9 cellular contexts compared by ENCODE assay signal in genomic region chr19:46081928-46082727, GRCh38. TPM values are rescaled to one million over a fixed set of nuclear protein-coding genes. Genes with fewer than 3 reads are reported as not detected.
DNase-seq lines count a peak whose midpoint lies in the region; ATAC-seq, FAIRE-seq and TF ChIP-seq lines count a peak whose summit lies in the region.
"Had no signal": no experiment of that assay in that cellular context is flagged by ENCODE, and none has a peak within 500 bp of the region (broad histone marks: within the 10 kb centered on the region; RNA-seq: fewer than 3 reads in every experiment).

No MANE protein-coding gene starts in this region.

- no peak overlapping the region for H3K9ac ChIP-seq in HepG2 (ENCODE audit: insufficient read depth, low read depth, low read length)

- no peak overlapping the region for H3K4me2 ChIP-seq in HepG2 (ENCODE audit: low read depth, low read length)

- no peak overlapping the region for H3K27ac ChIP-seq in HepG2 (ENCODE audit: extremely low read length, insufficient read depth, low read length)

- intact Hi-C loops in Caco-2 (cut with micrococcal nuclease; ENCODE audit: unreplicated experiment) (loop anchor here (1.0 kb wide), 2 partner anchors 107 to 183 kb away; no protein-coding TSS in a partner anchor), MCF 10A (cut with micrococcal nuclease) (loop anchor here (1.0 to 2.0 kb wide), 4 partner anchors 99 to 183 kb away; no protein-coding TSS in a partner anchor), HepG2 (cut with micrococcal nuclease; ENCODE audit: unreplicated experiment) (loop anchor here (1.0 kb wide), 2 partner anchors 107 to 183 kb away; no protein-coding TSS in a partner anchor)

- H3K4me3 ChIP-seq in Caco-2 (ENCODE audit: low read depth, low read length) (no peak overlapping the region), HepG2 (replicated peaks in 1 of 3; ENCODE audit: insufficient read depth in 1 of 3, low read depth in 2 of 3, low read length in 3 of 3) (no peak overlapping the region)

- BruUV-seq in Caco-2 (replicated peaks; lab: Mats Ljungman, UMichigan) (no TSS peak), MCF 10A (replicated peaks; lab: Mats Ljungman, UMichigan) (no TSS peak), HepG2 (replicated peaks; lab: Mats Ljungman, UMichigan) (no TSS peak)

- WGBS in HepG2 (ENCODE audit: low lambda C conversion rate): 38% methylated on average over 4 of the region's 4 CpGs

- H3K27me3 Mint-ChIP-seq in Caco-2 (ENCODE audit: insufficient read depth, unreplicated experiment): no peaks in the 10 kb centered on the region
- no peaks in the 10 kb centered on the region for H3K27me3 Mint-ChIP-seq in MCF 10A (ENCODE audit: insufficient read depth, unreplicated experiment)

- in situ Hi-C loops in HepG2 (cut with HindIII; ENCODE audit: extremely low pct_ligation_motif_present, low pct_unique_long_range_greater_than_20kb): loop anchor here (5.0 kb wide), 2 partner anchors 110 to 185 kb away; no protein-coding TSS in a partner anchor

- H3K9me3 ChIP-seq in Caco-2: peaks cover 14% of the 10 kb centered on the region; the same call in 1 of the 2 replicates
- H3K9me3 ChIP-seq in HepG2 (ENCODE audit: low read length): peaks cover 10% of the 10 kb centered on the region; the same call in 1 of the 2 replicates

- H2AFZ ChIP-seq in HepG2 (ENCODE audit: low read length): no peak overlapping the region

- H3K4me1 Mint-ChIP-seq in Caco-2 (ENCODE audit: low read depth, unreplicated experiment) (peaks cover 6% of the 10 kb centered on the region), MCF 10A (ENCODE audit: insufficient read depth, unreplicated experiment) (peaks cover 28% of the 10 kb centered on the region)

- no peaks in the 10 kb centered on the region for H3K36me3 Mint-ChIP-seq in Caco-2 (ENCODE audit: insufficient read depth, unreplicated experiment)
- peaks cover 6% of the 10 kb centered on the region for H3K36me3 Mint-ChIP-seq in MCF 10A (ENCODE audit: insufficient read depth, unreplicated experiment)

- TF ChIP-seq EP300 in HepG2 (IDR thresholded peaks at IDR 0.05; ENCODE audit: low read depth in 2 of 2, low read length in 2 of 2) (no peak), HepG2 (CRISPR knock-in tag; IDR thresholded peaks at IDR 0.05; ENCODE audit: borderline replicate concordance) (no peak)

- no peaks in the 10 kb centered on the region for H3K27me3 ChIP-seq in Caco-2 (replicated peaks; ENCODE audit: control insufficient read depth, insufficient read depth, low read length)
- H3K27me3 ChIP-seq in HepG2 (ENCODE audit: control insufficient read depth in 1 of 2, insufficient read depth in 2 of 2, low read length in 2 of 2): no peaks in the 10 kb centered on the region; a peak in 1 of 5 replicates

- POLR2A ChIA-PET in Caco-2 (lab: Charles Lee) (no interaction called here), MCF 10A (lab: Yijun Ruan, JAX) (interaction anchor here (0.6 to 3.0 kb wide), 16 partner anchors 12 to 390 kb away, joined by 3 to 28 read pairs (median 4); partner anchors contain the start of gene SNRPD2), HepG2 (lab: Yijun Ruan, JAX) (no interaction called here)

- FAIRE-seq in H54 (lab: Jason Lieb, UNC): peak; percentile 58
- FAIRE-seq in HepG2 (lab: Jason Lieb, UNC): peak; percentile 87

- CTCF ChIA-PET in Caco-2 (lab: Charles Lee) (interaction anchor here (0.6 to 1.6 kb wide), 6 partner anchors 53 to 183 kb away, joined by 3 to 12 read pairs (median 4); partner anchors contain the start of gene IGFL2), MCF 10A (lab: Yijun Ruan, JAX) (interaction anchor here (0.6 to 7.2 kb wide), 31 partner anchors 11 to 432 kb away, joined by 3 to 265 read pairs (median 6); partner anchors contain the start of genes IGFL2 and IGFL3), HepG2 (lab: Yijun Ruan, JAX; ENCODE audit: low intra/inter-chr PET ratio, low total read pairs) (interaction anchor here (0.9 to 2.6 kb wide), 5 partner anchors 72 to 183 kb away, joined by 3 to 27 read pairs (median 4); no protein-coding TSS in a partner anchor)

- H3K9me3 Mint-ChIP-seq in Caco-2 (ENCODE audit: unreplicated experiment) (peaks cover 36% of the 10 kb centered on the region), MCF 10A (ENCODE audit: unreplicated experiment) (no peaks in the 10 kb centered on the region)

- H3K79me2 ChIP-seq in HepG2 (ENCODE audit: insufficient read depth, low read length): no peaks in the 10 kb centered on the region

- H3K4me3 Mint-ChIP-seq in Caco-2 (ENCODE audit: unreplicated experiment) (no peak overlapping the region), MCF 10A (ENCODE audit: unreplicated experiment) (no peak overlapping the region)
- H3K4me3 Mint-ChIP-seq: T-helper 1 cell treated with Interleukin-12 subunit alpha and Interleukin-12 subunit beta and Interleukin-4 antibody, amounts not matched to agents 30 μg/mL and 1 μg/mL, for 36 hours had no signal

- H3K36me3 ChIP-seq in Caco-2 (ENCODE audit: control insufficient read depth, insufficient read depth, low read length) (no peaks in the 10 kb centered on the region), HepG2 (replicated peaks in 1 of 2; ENCODE audit: control insufficient read depth in 1 of 2, insufficient read depth in 2 of 2, low read length in 2 of 2) (no peaks in the 10 kb centered on the region)

- peaks cover 5% of the 10 kb centered on the region; the same call in 1 of the 2 replicates for H3K4me1 ChIP-seq in Caco-2
- no peaks in the 10 kb centered on the region for H3K4me1 ChIP-seq in HepG2 (ENCODE audit: insufficient read depth, low read length)

- no peaks in the 10 kb centered on the region for H4K20me1 ChIP-seq in HepG2 (ENCODE audit: insufficient read depth, low read length)

- DNase-seq in Caco-2 (peak in 1 of 2 experiments; percentile 51), H54 (ENCODE audit: insufficient read length, low spot score) (peak; percentile 9), NCI-H69 (lab: John Stamatoyannopoulos, UW) (peak; percentile 59), MCF 10A (ENCODE audit: unreplicated experiment) (peak; percentile 79), HepG2 (ENCODE audit: low spot score) (peak; percentile 41)
- DNase-seq in activated CD4-positive, CD25-positive, alpha-beta regulatory T cell treated with anti-CD3 and anti-CD28 coated beads, Interleukin-2, amount 50 U/mL, for 72 hours: no peak

- TF ChIP-seq RAD21 in HepG2 (CRISPR knock-in tag; IDR thresholded peaks at IDR 0.05): no peak

- H3K27ac Mint-ChIP-seq in Caco-2 (ENCODE audit: unreplicated experiment) (peak overlapping the region; percentile 19), MCF 10A (ENCODE audit: low read depth, unreplicated experiment) (no peak overlapping the region)
- H3K27ac Mint-ChIP-seq: T-helper 1 cell treated with Interleukin-12 subunit alpha and Interleukin-12 subunit beta and Interleukin-4 antibody, amounts not matched to agents 30 μg/mL and 1 μg/mL, for 36 hours had no signal

- TF ChIP-seq CTCF in Caco-2 (IDR thresholded peaks at IDR 0.05; ENCODE audit: insufficient read depth in 1 of 2, low read depth in 1 of 2, low read length in 1 of 2, severe bottlenecking in 1 of 2, unreplicated experiment in 1 of 2) (peak; percentile 56 to 71), MCF 10A (IDR thresholded peaks at IDR 0.05; ENCODE audit: unreplicated experiment) (peak; percentile 77), HepG2 (CRISPR knock-in tag; IDR thresholded peaks at IDR 0.05) (peak; percentile 78)

- ATAC-seq in HepG2 (peak; percentile 48; the same call in 2 of the 3 replicates), GM18519 (IDR thresholded peaks at IDR 0.05; ENCODE audit: low FRiP score, unreplicated experiment) (no peak), HG03095 (IDR thresholded peaks at IDR 0.05; ENCODE audit: unreplicated experiment) (no peak)

- TF ChIP-seq POLR2A in H54 (IDR thresholded peaks at IDR 0.05; ENCODE audit: low read depth, low read length) (no peak), HepG2 (IDR thresholded peaks at IDR 0.05; ENCODE audit: insufficient read depth in 1 of 2, low read depth in 2 of 2, low read length in 2 of 2) (no peak)

RNA-seq across cellular contexts. Expression of gene IGFL4, which starts 41.3 kb away (rescaled TPM):
- total RNA-seq in Caco-2 (2022) (3.9 and 4.4 TPM in 2 replicates), MCF 10A (2022) (0.54 TPM in 1 of 2 replicates, not detected in the other), HepG2 (2016; rRNA removed; fragmentation: Illumina TruSeq; extraction: Trizol) (0.20 and 1.4 TPM in 2 replicates)
- total RNA-seq in HepG2 (2016; cell fraction: cytosol; rRNA removed; fragmentation: Illumina TruSeq; extraction: Trizol; ENCODE audit: low read depth): 0.09 TPM in 1 of 2 replicates, not detected in the other
- total RNA-seq in HepG2 (2016; cell fraction: insoluble cytoplasmic fraction; rRNA removed; fragmentation: Illumina TruSeq; extraction: Trizol): 0.27 and 1.5 TPM in 2 replicates
- total RNA-seq in HepG2 (2016; cell fraction: membrane; rRNA removed; fragmentation: Illumina TruSeq; extraction: Trizol): 0.28 and 0.43 TPM in 2 replicates
- total RNA-seq in HepG2 (2016; cell fraction: nucleus; rRNA removed; fragmentation: Illumina TruSeq; extraction: Trizol): 3.3 and 3.7 TPM in 2 replicates
- 1.1 and 1.2 TPM in 2 replicates for polyA plus RNA-seq in HepG2 (2011; rRNA removed)
- polyA plus RNA-seq in HepG2 (2011; cell fraction: cytosol; rRNA removed): 0.09 and 0.18 TPM in 2 replicates
- polyA plus RNA-seq in HepG2 (2011; cell fraction: nucleus; rRNA removed): 5.3 and 5.9 TPM in 2 replicates
- polyA plus RNA-seq in HepG2 (2012): 0.47 and 0.83 TPM in 2 replicates
- polyA plus RNA-seq in HepG2 (2016; cell fraction: cytosol; fragmentation: Illumina TruSeq; extraction: Trizol; ENCODE audit: low read depth): 0.05 TPM in 1 of 2 replicates, not detected in the other
- 0.14 and 0.24 TPM in 2 replicates for polyA plus RNA-seq in HepG2 (2016; cell fraction: insoluble cytoplasmic fraction; fragmentation: Illumina TruSeq; extraction: Trizol; ENCODE audit: low read depth)
- 0.06 and 0.22 TPM in 2 replicates for polyA plus RNA-seq in HepG2 (2016; cell fraction: membrane; fragmentation: Illumina TruSeq; extraction: Trizol; ENCODE audit: low read depth)
- polyA plus RNA-seq in HepG2 (2016; cell fraction: nucleus; fragmentation: Illumina TruSeq; extraction: Trizol; ENCODE audit: insufficient read depth, low read depth): 7.1 and 7.2 TPM in 2 replicates
- polyA minus RNA-seq in HepG2 (2011; rRNA and poly(A)+ RNA removed; ENCODE audit: low replicate concordance): 0.07 and 0.10 TPM in 2 replicates
- not detected in 2 replicates for polyA minus RNA-seq in HepG2 (2011; cell fraction: cytosol; rRNA and poly(A)+ RNA removed)
- polyA minus RNA-seq in HepG2 (2011; cell fraction: nucleus; rRNA and poly(A)+ RNA removed): 1.7 and 2.2 TPM in 2 replicates

RNA-seq across cellular contexts. Expression of gene IGFL3, which starts 42.4 kb away (rescaled TPM):
- 0.53 TPM in 1 of 2 replicates, not detected in the other for total RNA-seq in Caco-2 (2022)
- total RNA-seq in MCF 10A (2022): not detected in 2 replicates
- total RNA-seq in HepG2 (2016; rRNA removed; fragmentation: Illumina TruSeq; extraction: Trizol): not detected in 2 replicates
- not detected in 2 replicates for total RNA-seq in HepG2 (2016; cell fraction: cytosol; rRNA removed; fragmentation: Illumina TruSeq; extraction: Trizol; ENCODE audit: low read depth)
- not detected in 2 replicates for total RNA-seq in HepG2 (2016; cell fraction: insoluble cytoplasmic fraction; rRNA removed; fragmentation: Illumina TruSeq; extraction: Trizol)
- not detected in 2 replicates for total RNA-seq in HepG2 (2016; cell fraction: membrane; rRNA removed; fragmentation: Illumina TruSeq; extraction: Trizol)
- not detected in 2 replicates for total RNA-seq in HepG2 (2016; cell fraction: nucleus; rRNA removed; fragmentation: Illumina TruSeq; extraction: Trizol)
- polyA plus RNA-seq in HepG2 (2011; rRNA removed): not detected in 2 replicates
- not detected in 2 replicates for polyA plus RNA-seq in HepG2 (2011; cell fraction: cytosol; rRNA removed)
- not detected in 2 replicates for polyA plus RNA-seq in HepG2 (2011; cell fraction: nucleus; rRNA removed)
- not detected in 2 replicates for polyA plus RNA-seq in HepG2 (2012)
- not detected in 2 replicates for polyA plus RNA-seq in HepG2 (2016; cell fraction: cytosol; fragmentation: Illumina TruSeq; extraction: Trizol; ENCODE audit: low read depth)
- not detected in 2 replicates for polyA plus RNA-seq in HepG2 (2016; cell fraction: insoluble cytoplasmic fraction; fragmentation: Illumina TruSeq; extraction: Trizol; ENCODE audit: low read depth)
- polyA plus RNA-seq in HepG2 (2016; cell fraction: membrane; fragmentation: Illumina TruSeq; extraction: Trizol; ENCODE audit: low read depth): not detected in 2 replicates
- polyA plus RNA-seq in HepG2 (2016; cell fraction: nucleus; fragmentation: Illumina TruSeq; extraction: Trizol; ENCODE audit: insufficient read depth, low read depth): not detected in 2 replicates
- not detected in 2 replicates for polyA minus RNA-seq in HepG2 (2011; rRNA and poly(A)+ RNA removed; ENCODE audit: low replicate concordance)
- not detected in 2 replicates for polyA minus RNA-seq in HepG2 (2011; cell fraction: cytosol; rRNA and poly(A)+ RNA removed)
- not detected in 2 replicates for polyA minus RNA-seq in HepG2 (2011; cell fraction: nucleus; rRNA and poly(A)+ RNA removed)

RNA-seq across cellular contexts. Expression of gene PGLYRP1, which starts 59.3 kb away (rescaled TPM):
- total RNA-seq in Caco-2 (2022): not detected in 2 replicates
- total RNA-seq in MCF 10A (2022): not detected in 2 replicates
- not detected in 2 replicates for total RNA-seq in HepG2 (2016; rRNA removed; fragmentation: Illumina TruSeq; extraction: Trizol)
- total RNA-seq in HepG2 (2016; cell fraction: cytosol; rRNA removed; fragmentation: Illumina TruSeq; extraction: Trizol; ENCODE audit: low read depth): not detected in 2 replicates
- not detected in 2 replicates for total RNA-seq in HepG2 (2016; cell fraction: insoluble cytoplasmic fraction; rRNA removed; fragmentation: Illumina TruSeq; extraction: Trizol)
- total RNA-seq in HepG2 (2016; cell fraction: membrane; rRNA removed; fragmentation: Illumina TruSeq; extraction: Trizol): not detected in 2 replicates
- total RNA-seq in HepG2 (2016; cell fraction: nucleus; rRNA removed; fragmentation: Illumina TruSeq; extraction: Trizol): not detected in 2 replicates
- polyA plus RNA-seq in HepG2 (2011; rRNA removed): not detected in 2 replicates
- not detected in 2 replicates for polyA plus RNA-seq in HepG2 (2011; cell fraction: cytosol; rRNA removed)
- polyA plus RNA-seq in HepG2 (2011; cell fraction: nucleus; rRNA removed): not detected in 2 replicates
- not detected in 2 replicates for polyA plus RNA-seq in HepG2 (2012)
- polyA plus RNA-seq in HepG2 (2016; cell fraction: cytosol; fragmentation: Illumina TruSeq; extraction: Trizol; ENCODE audit: low read depth): not detected in 2 replicates
- not detected in 2 replicates for polyA plus RNA-seq in HepG2 (2016; cell fraction: insoluble cytoplasmic fraction; fragmentation: Illumina TruSeq; extraction: Trizol; ENCODE audit: low read depth)
- polyA plus RNA-seq in HepG2 (2016; cell fraction: membrane; fragmentation: Illumina TruSeq; extraction: Trizol; ENCODE audit: low read depth): not detected in 2 replicates
- polyA plus RNA-seq in HepG2 (2016; cell fraction: nucleus; fragmentation: Illumina TruSeq; extraction: Trizol; ENCODE audit: insufficient read depth, low read depth): not detected in 2 replicates
- not detected in 2 replicates for polyA minus RNA-seq in HepG2 (2011; rRNA and poly(A)+ RNA removed; ENCODE audit: low replicate concordance)
- polyA minus RNA-seq in HepG2 (2011; cell fraction: cytosol; rRNA and poly(A)+ RNA removed): not detected in 2 replicates
- polyA minus RNA-seq in HepG2 (2011; cell fraction: nucleus; rRNA and poly(A)+ RNA removed): not detected in 2 replicates
